In genomic region chr19:20238025-20238623, GRCh38 we compare ENCODE assay signal across 8 cellular contexts.
DNase-seq lines count a peak whose midpoint lies in the region; ATAC-seq, FAIRE-seq and TF ChIP-seq lines count a peak whose summit lies in the region.

No MANE protein-coding gene starts in this region.

- H3K27ac Mint-ChIP-seq in mesothelial cell of epicardium: peak overlapping the region; percentile 99

- no peak for ATAC-seq in GM18867 (IDR thresholded peaks at IDR 0.05; ENCODE audit: unreplicated experiment)

- peak; percentile 91 for FAIRE-seq in endometrium (lab: Jason Lieb, UNC)

- H3K4me1 Mint-ChIP-seq in mesothelial cell of epicardium: peaks cover 8% of the 10 kb centered on the region

- H3K4me3 ChIP-seq in HFF-Myc (replicated peaks; ENCODE audit: low read depth, low read length): peak overlapping the region; percentile 59

- TF ChIP-seq CTCF in HFF-Myc (IDR thresholded peaks at IDR 0.05; ENCODE audit: low read depth, low read length, missing control alignments): no peak
- no peak for TF ChIP-seq CTCF in mesothelial cell of epicardium (IDR thresholded peaks at IDR 0.05; ENCODE audit: unreplicated experiment)

- peaks cover 3% of the 10 kb centered on the region for H3K36me3 Mint-ChIP-seq in mesothelial cell of epicardium

- no peaks in the 10 kb centered on the region for H3K9me3 Mint-ChIP-seq in mesothelial cell of epicardium

- no peaks in the 10 kb centered on the region for H3K27me3 Mint-ChIP-seq in mesothelial cell of epicardium (ENCODE audit: low read depth)

- H3K4me3 Mint-ChIP-seq in mesothelial cell of epicardium: peak overlapping the region; percentile 97

- peak; percentile 82 for DNase-seq in DMS153 (lab: John Stamatoyannopoulos, UW)
- peak; percentile 31 for DNase-seq in HFF-Myc (ENCODE audit: extremely low read depth, low read depth)
- peak; percentile 89 for DNase-seq in NCI-H2227 (lab: John Stamatoyannopoulos, UW; ENCODE audit: unreplicated experiment)
- DNase-seq in activated CD8-positive, alpha-beta memory T cell treated with anti-CD3 and anti-CD28 coated beads, Interleukin-2, amount 50 U/mL, for 1 hour (ENCODE audit: extremely low read depth): peak; percentile 68
- peak; percentile 61 to 86 for DNase-seq in mesothelial cell of epicardium (ENCODE audit: low spot score in 2 of 2, unreplicated experiment in 2 of 2)
- peak; percentile 80 for DNase-seq in stimulated activated CD8-positive, alpha-beta memory T cell treated with anti-CD3 and anti-CD28 coated beads, Interleukin-12 subunit alpha, Interleukin-12 subunit beta, amount 100 ng/mL, for 24 hours (ENCODE audit: extremely low read depth)

Comparison
In these comparisons a context has a peak if more than half of its experiments do, and no peak if none do; other contexts are left out.
1. DNase-seq: peak in every context shown above with its lines; median percentile 89 in NCI-H2227; 82 in DMS153; 80 in stimulated activated CD8-positive, alpha-beta memory T cell treated with anti-CD3 and anti-CD28 coated beads, Interleukin-12 subunit alpha, Interleukin-12 subunit beta, amount 100 ng/mL, for 24 hours; 74 in mesothelial cell of epicardium; 68 in activated CD8-positive, alpha-beta memory T cell treated with anti-CD3 and anti-CD28 coated beads, Interleukin-2, amount 50 U/mL, for 1 hour; 31 in HFF-Myc.